Comparison of ENCODE assay signal across 1 cellular context in genomic region chr4:86981789-86982188, GRCh38.
TF ChIP-seq lines count a peak whose summit lies in the region.

No MANE protein-coding gene starts in this region.

TF ChIP-seq in GM12878, 131 proteins besides CTCF, POLR2A, EP300 and RAD21 (continued from another document):
- TF ChIP-seq CEBPZ (IDR thresholded peaks at IDR 0.05; ENCODE audit: low read depth, low read length) (no peak), ELK1 (IDR thresholded peaks at IDR 0.05; ENCODE audit: low read depth, low read length) (no peak), SKIL (IDR thresholded peaks at IDR 0.05; ENCODE audit: low read depth, poor library complexity, severe bottlenecking) (no peak), E2F4 (IDR thresholded peaks at IDR 0.05; ENCODE audit: low read depth, low read length) (no peak), SIN3A (IDR thresholded peaks at IDR 0.05; ENCODE audit: low read depth, low read length) (0 out of 2 replicates have a peak, but pooled peaks have one; percentile 29), MTA2 (IDR thresholded peaks at IDR 0.05; ENCODE audit: low read depth) (0 out of 2 replicates have a peak, but pooled peaks have one; percentile 15), PKNOX1 (IDR thresholded peaks at IDR 0.05) (0 out of 2 replicates have a peak, but pooled peaks have one; percentile 7), IKZF1 (conservative IDR thresholded peaks at IDR 0.05) (0 out of 2 replicates have a peak, but pooled peaks have one; percentile 16), SPI1 (IDR thresholded peaks at IDR 0.05; ENCODE audit: borderline replicate concordance, insufficient read depth, low read depth, low read length) (0 out of 2 replicates have a peak, but pooled peaks have one; percentile 8), ZNF217 (IDR thresholded peaks at IDR 0.05) (peak; percentile 26; the same call in 1 of the 2 replicates), STAT1 (conservative IDR thresholded peaks at IDR 0.05) (no peak), CREM (IDR thresholded peaks at IDR 0.05; ENCODE audit: low read depth) (no peak), FOXM1 (IDR thresholded peaks at IDR 0.05; ENCODE audit: low read depth, low read length) (no peak), TCF7 (IDR thresholded peaks at IDR 0.05; ENCODE audit: borderline replicate concordance) (peak; percentile 64), USF1 (IDR thresholded peaks at IDR 0.05; ENCODE audit: borderline replicate concordance, extremely low read length, insufficient read depth, low read depth, low read length) (no peak), TCF12 (IDR thresholded peaks at IDR 0.05; ENCODE audit: low read depth, low read length) (no peak), RAD51 (IDR thresholded peaks at IDR 0.05) (0 out of 2 replicates have a peak, but pooled peaks have one; percentile 26)
TF ChIP-seq in GM12878: peak in this region for 9.
